9 cellular contexts compared by ENCODE assay signal in genomic region chr2:38095996-38096861, GRCh38. TPM values are rescaled to one million over a fixed set of nuclear protein-coding genes. Genes with fewer than 3 reads are reported as not detected.
A peak's percentile ranks its signal among the peaks of the same experiment; 100 is the strongest.
DNase-seq lines count a peak whose midpoint lies in the region; ATAC-seq, FAIRE-seq and TF ChIP-seq lines count a peak whose summit lies in the region.
"Had no signal": no experiment of that assay in that cellular context is flagged by ENCODE, and none has a peak within 500 bp of the region (broad histone marks: within the 10 kb centered on the region; RNA-seq: fewer than 3 reads in every experiment).

No MANE protein-coding gene starts in this region.

- H3K36me3 ChIP-seq in naive thymus-derived CD4-positive, alpha-beta T cell (ENCODE audit: control insufficient read depth in 2 of 3, insufficient read depth in 3 of 3, low read length in 3 of 3): no peaks in the 10 kb centered on the region

- peak overlapping the region in 2 of 10 donors; percentile 10 to 33 for H3K4me3 Mint-ChIP-seq in naive thymus-derived CD4-positive, alpha-beta T cell

- no peaks in the 10 kb centered on the region for H3K9me3 ChIP-seq in naive thymus-derived CD4-positive, alpha-beta T cell (ENCODE audit: control insufficient read depth in 2 of 3, low read length in 3 of 3)

- no peak for TF ChIP-seq CTCF in astrocyte of the spinal cord (IDR thresholded peaks at IDR 0.05; ENCODE audit: low read depth, low read length)

- H3K4me3 ChIP-seq in astrocyte of the spinal cord (ENCODE audit: low read depth, low read length): no peak overlapping the region
- H3K4me3 ChIP-seq in naive thymus-derived CD4-positive, alpha-beta T cell (ENCODE audit: low read length): no peak overlapping the region

- no peaks in the 10 kb centered on the region for H3K4me1 ChIP-seq in naive thymus-derived CD4-positive, alpha-beta T cell (ENCODE audit: control insufficient read depth in 2 of 2, insufficient read depth in 2 of 2, low read length in 2 of 2)

- POLR2A ChIA-PET in naive thymus-derived CD4-positive, alpha-beta T cell (lab: Charles Lee): no interaction called here

- peak; percentile 52 for DNase-seq in astrocyte of the spinal cord (ENCODE audit: low read depth, low spot score)
- no peak for DNase-seq in naive thymus-derived CD4-positive, alpha-beta T cell
- DNase-seq in medulla oblongata (ENCODE audit: extremely low spot score): no peak
- no peak for DNase-seq in RPMI8226
- DNase-seq in RCC 7860 (ENCODE audit: low spot score): no peak

- H3K27ac ChIP-seq in naive thymus-derived CD4-positive, alpha-beta T cell (ENCODE audit: low read depth, low read length): no peak overlapping the region

- CTCF ChIA-PET in naive thymus-derived CD4-positive, alpha-beta T cell (lab: Charles Lee): no interaction called here

- FAIRE-seq in RCC 7860 (lab: Jason Lieb, UNC): no peak
- FAIRE-seq: endometrium had no signal

- H3K27me3 Mint-ChIP-seq in naive thymus-derived CD4-positive, alpha-beta T cell: peaks cover 53 to 88% (median 71%) of the 10 kb centered on the region in 5 donors

- peaks cover 0 to 32% (median 8%) of the 10 kb centered on the region in 7 donors for H3K4me1 Mint-ChIP-seq in naive thymus-derived CD4-positive, alpha-beta T cell

- ATAC-seq in GM18505 (IDR thresholded peaks at IDR 0.05; ENCODE audit: unreplicated experiment) (peak; percentile 63), HG03432 (IDR thresholded peaks at IDR 0.05; ENCODE audit: unreplicated experiment) (peak; percentile 71), GM21367 (IDR thresholded peaks at IDR 0.05; ENCODE audit: unreplicated experiment) (no peak)
- peak; percentile 38 for ATAC-seq in naive thymus-derived CD4-positive, alpha-beta T cell

- H3K9me3 Mint-ChIP-seq in naive thymus-derived CD4-positive, alpha-beta T cell: peaks cover 0 to 3% (median 0%) of the 10 kb centered on the region in 11 donors

- in situ Hi-C loops in astrocyte of the spinal cord (cut with HindIII; ENCODE audit: low sequenced_read_pairs): no loop called here

- TF ChIP-seq POLR2A in GM18505 (IDR thresholded peaks at IDR 0.05; ENCODE audit: borderline replicate concordance, extremely low read depth, insufficient read depth, insufficient read length): no peak

- peaks cover 0 to 5% (median 0%) of the 10 kb centered on the region in 5 donors for H3K36me3 Mint-ChIP-seq in naive thymus-derived CD4-positive, alpha-beta T cell

- H3K27ac Mint-ChIP-seq in naive thymus-derived CD4-positive, alpha-beta T cell: peak overlapping the region in 1 of 9 donors; percentile 16

- intact Hi-C loops in naive thymus-derived CD4-positive, alpha-beta T cell (cut with micrococcal nuclease): no loop called here

- H3K27me3 ChIP-seq in naive thymus-derived CD4-positive, alpha-beta T cell (ENCODE audit: control insufficient read depth in 2 of 2, insufficient read depth in 2 of 2, low read length in 2 of 2): peaks cover 5 to 9% of the 10 kb centered on the region in 2 donors

RNA-seq across cellular contexts. Expression of gene CYP1B1, which starts 20.3 kb away (rescaled TPM):
- 10 to 100 TPM in 2 of 5 experiments, 1 to 10 TPM in 3; 1.6 to 24.9 (median 6.7) TPM for total RNA-seq in naive thymus-derived CD4-positive, alpha-beta T cell
- polyA plus RNA-seq in naive thymus-derived CD4-positive, alpha-beta T cell: under 1 TPM in 1 of 2 donors, not detected in 1; 0.05 TPM
